In genomic region chr10:4451512-4451911, GRCh38 we compare ENCODE assay signal across 22 cellular contexts.
DNase-seq lines count a peak whose midpoint lies in the region; ATAC-seq and TF ChIP-seq lines count a peak whose summit lies in the region.
"Had no signal": no experiment of that assay in that cellular context is flagged by ENCODE, and none has a peak within 500 bp of the region (broad histone marks: within the 10 kb centered on the region; RNA-seq: fewer than 3 reads in every experiment).

No MANE protein-coding gene starts in this region.

- H3K4me2 ChIP-seq in neural cell (ENCODE audit: low read length), result peak overlapping the region; percentile 3

- TF ChIP-seq CTCF in left ventricle myocardium inferior (IDR thresholded peaks at IDR 0.05; ENCODE audit: borderline replicate concordance), result no peak
- no peak for TF ChIP-seq CTCF in right atrium auricular region (IDR thresholded peaks at IDR 0.05)
- no peak for TF ChIP-seq CTCF in neural cell (IDR thresholded peaks at IDR 0.05; ENCODE audit: poor library complexity, severe bottlenecking)

- H3K27me3 ChIP-seq in left ventricle myocardium inferior (ENCODE audit: low read depth), result no peaks in the 10 kb centered on the region
- H3K27me3 ChIP-seq in right atrium auricular region, result no peaks in the 10 kb centered on the region
- no peaks in the 10 kb centered on the region for H3K27me3 ChIP-seq in neural cell (ENCODE audit: insufficient read depth, low read depth, low read length)
- H3K27me3 ChIP-seq: adrenal gland, BLaER1, breast epithelium, tibial artery had no signal

- no peaks in the 10 kb centered on the region for H3K9me2 ChIP-seq in neural cell (ENCODE audit: insufficient read depth, low read length)

- H3K4me3 ChIP-seq in left ventricle myocardium inferior (no peak overlapping the region), right atrium auricular region (no peak overlapping the region), neural cell (ENCODE audit: low read length) (peak overlapping the region; percentile 7)
- H3K4me3 ChIP-seq: adrenal gland, BLaER1, breast epithelium, coronary artery, tibial artery had no signal

- H3K4me3 Mint-ChIP-seq in activated T-helper 17 cell treated with anti-CD3 and anti-CD28 coated beads, Interleukin-2, amount 50 U/mL, for 72 hours, result no peak overlapping the region
- H3K4me3 Mint-ChIP-seq: activated CD4-positive, alpha-beta memory T cell treated with anti-CD3 and anti-CD28 coated beads for 36 hours; neural crest cell had no signal

- no peaks in the 10 kb centered on the region for H3K9me3 Mint-ChIP-seq in activated T-helper 17 cell treated with anti-CD3 and anti-CD28 coated beads, Interleukin-2, amount 50 U/mL, for 72 hours
- H3K9me3 Mint-ChIP-seq: activated CD4-positive, alpha-beta memory T cell treated with anti-CD3 and anti-CD28 coated beads for 36 hours; neural crest cell had no signal

- H3K9ac ChIP-seq in neural cell (ENCODE audit: low read length), result peak overlapping the region; percentile 21
- H3K9ac ChIP-seq: BLaER1 had no signal

- DNase-seq in left ventricle myocardium inferior (no peak), right atrium auricular region (ENCODE audit: low spot score) (no peak), dermis blood vessel endothelial cell (peak; percentile 69), NOMO-1 treated with dmso at 0.1 percent for 144 hours (lab: John Stamatoyannopoulos, UW; ENCODE audit: unreplicated experiment) (no peak), GM03348 (ENCODE audit: low spot score) (no peak)
- DNase-seq: activated CD4-positive, alpha-beta memory T cell treated with anti-CD3 and anti-CD28 coated beads for 36 hours; activated gamma-delta T cell treated with Interleukin-2 at 50 U/mL for 16 hours; adrenal gland; COR-L47; DMS79; NCI-H2029; stimulated activated CD4-positive, alpha-beta T cell treated with anti-CD3 and anti-CD28 coated beads, Interleukin-4, amount 100 ng/mL, for 24 hours; stimulated activated naive CD4-positive, alpha-beta T cell treated with Interleukin-2 at 50 U/mL for 16 hours; SW 1271; tibial artery had no signal

- no peaks in the 10 kb centered on the region for H3K9me3 ChIP-seq in left ventricle myocardium inferior (replicated peaks)
- H3K9me3 ChIP-seq in right atrium auricular region, result no peaks in the 10 kb centered on the region
- H3K9me3 ChIP-seq in neural cell (ENCODE audit: low read length), result no peaks in the 10 kb centered on the region
- H3K9me3 ChIP-seq: adrenal gland, BLaER1, breast epithelium, tibial artery had no signal

- no peak for ATAC-seq in GM21717 (IDR thresholded peaks at IDR 0.05; ENCODE audit: unreplicated experiment)
- no peak for ATAC-seq in activated T-helper 17 cell treated with anti-CD3 and anti-CD28 coated beads, Interleukin-2, amount 50 U/mL, for 72 hours (replicated peaks)

- H3K36me3 Mint-ChIP-seq in activated T-helper 17 cell treated with anti-CD3 and anti-CD28 coated beads, Interleukin-2, amount 50 U/mL, for 72 hours (ENCODE audit: low read depth), result no peaks in the 10 kb centered on the region
- H3K36me3 Mint-ChIP-seq: activated CD4-positive, alpha-beta memory T cell treated with anti-CD3 and anti-CD28 coated beads for 36 hours had no signal

- no peaks in the 10 kb centered on the region for H4K20me1 ChIP-seq in neural cell (ENCODE audit: insufficient read depth)
- H4K20me1 ChIP-seq: BLaER1 had no signal

- no peaks in the 10 kb centered on the region for H3K36me3 ChIP-seq in left ventricle myocardium inferior
- H3K36me3 ChIP-seq in right atrium auricular region, result no peaks in the 10 kb centered on the region
- H3K36me3 ChIP-seq in neural cell (ENCODE audit: insufficient read depth, low read length), result no peaks in the 10 kb centered on the region
- H3K36me3 ChIP-seq: adrenal gland, BLaER1, breast epithelium, tibial artery had no signal

- no peaks in the 10 kb centered on the region for H3F3A ChIP-seq in neural cell (ENCODE audit: insufficient read depth, low read length, poor library complexity, severe bottlenecking)

- peaks cover 10% of the 10 kb centered on the region for H3K4me1 ChIP-seq in left ventricle myocardium inferior
- no peaks in the 10 kb centered on the region for H3K4me1 ChIP-seq in right atrium auricular region
- H3K4me1 ChIP-seq: adrenal gland, breast epithelium, tibial artery had no signal

- no peak overlapping the region for H3K27ac Mint-ChIP-seq in activated T-helper 17 cell treated with anti-CD3 and anti-CD28 coated beads, Interleukin-2, amount 50 U/mL, for 72 hours
- H3K27ac Mint-ChIP-seq: activated CD4-positive, alpha-beta memory T cell treated with anti-CD3 and anti-CD28 coated beads for 36 hours had no signal

- no peaks in the 10 kb centered on the region for H3K79me2 ChIP-seq in neural cell (replicated peaks; ENCODE audit: insufficient read depth, low read length)

- H3K27me3 Mint-ChIP-seq in activated T-helper 17 cell treated with anti-CD3 and anti-CD28 coated beads, Interleukin-2, amount 50 U/mL, for 72 hours, result no peaks in the 10 kb centered on the region
- H3K27me3 Mint-ChIP-seq: activated CD4-positive, alpha-beta memory T cell treated with anti-CD3 and anti-CD28 coated beads for 36 hours had no signal

- intact Hi-C loops in left ventricle myocardium inferior (cut with micrococcal nuclease), result no loop called here

- no peak overlapping the region for H2AFZ ChIP-seq in neural cell (ENCODE audit: low read depth, low read length)

- H3K4me1 Mint-ChIP-seq in activated T-helper 17 cell treated with anti-CD3 and anti-CD28 coated beads, Interleukin-2, amount 50 U/mL, for 72 hours, result no peaks in the 10 kb centered on the region

- peak; percentile 72 for TF ChIP-seq EP300 in neural cell (conservative IDR thresholded peaks at IDR 0.05; ENCODE audit: poor library complexity, severe bottlenecking)

- peak overlapping the region; percentile 14 for H3K27ac ChIP-seq in left ventricle myocardium inferior (replicated peaks)
- no peak overlapping the region for H3K27ac ChIP-seq in right atrium auricular region
- peak overlapping the region; percentile 77 for H3K27ac ChIP-seq in neural cell (ENCODE audit: low read length)
- H3K27ac ChIP-seq: adrenal gland, BLaER1, coronary artery, tibial artery had no signal

- no peak for TF ChIP-seq RAD21 in neural cell (conservative IDR thresholded peaks at IDR 0.05)

TF ChIP-seq in neural cell, 6 proteins besides CTCF, POLR2A, EP300 and RAD21:
- TF ChIP-seq MXI1 (conservative IDR thresholded peaks at IDR 0.05; ENCODE audit: poor library complexity, severe bottlenecking), result no peak
- TF ChIP-seq, protein P1, sequence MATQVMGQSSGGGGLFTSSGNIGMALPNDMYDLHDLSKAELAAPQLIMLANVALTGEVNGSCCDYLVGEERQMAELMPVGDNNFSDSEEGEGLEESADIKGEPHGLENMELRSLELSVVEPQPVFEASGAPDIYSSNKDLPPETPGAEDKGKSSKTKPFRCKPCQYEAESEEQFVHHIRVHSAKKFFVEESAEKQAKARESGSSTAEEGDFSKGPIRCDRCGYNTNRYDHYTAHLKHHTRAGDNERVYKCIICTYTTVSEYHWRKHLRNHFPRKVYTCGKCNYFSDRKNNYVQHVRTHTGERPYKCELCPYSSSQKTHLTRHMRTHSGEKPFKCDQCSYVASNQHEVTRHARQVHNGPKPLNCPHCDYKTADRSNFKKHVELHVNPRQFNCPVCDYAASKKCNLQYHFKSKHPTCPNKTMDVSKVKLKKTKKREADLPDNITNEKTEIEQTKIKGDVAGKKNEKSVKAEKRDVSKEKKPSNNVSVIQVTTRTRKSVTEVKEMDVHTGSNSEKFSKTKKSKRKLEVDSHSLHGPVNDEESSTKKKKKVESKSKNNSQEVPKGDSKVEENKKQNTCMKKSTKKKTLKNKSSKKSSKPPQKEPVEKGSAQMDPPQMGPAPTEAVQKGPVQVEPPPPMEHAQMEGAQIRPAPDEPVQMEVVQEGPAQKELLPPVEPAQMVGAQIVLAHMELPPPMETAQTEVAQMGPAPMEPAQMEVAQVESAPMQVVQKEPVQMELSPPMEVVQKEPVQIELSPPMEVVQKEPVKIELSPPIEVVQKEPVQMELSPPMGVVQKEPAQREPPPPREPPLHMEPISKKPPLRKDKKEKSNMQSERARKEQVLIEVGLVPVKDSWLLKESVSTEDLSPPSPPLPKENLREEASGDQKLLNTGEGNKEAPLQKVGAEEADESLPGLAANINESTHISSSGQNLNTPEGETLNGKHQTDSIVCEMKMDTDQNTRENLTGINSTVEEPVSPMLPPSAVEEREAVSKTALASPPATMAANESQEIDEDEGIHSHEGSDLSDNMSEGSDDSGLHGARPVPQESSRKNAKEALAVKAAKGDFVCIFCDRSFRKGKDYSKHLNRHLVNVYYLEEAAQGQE (IDR thresholded peaks at IDR 0.05; ENCODE audit: borderline replicate concordance), result no peak
- TF ChIP-seq TAF1 (IDR thresholded peaks at IDR 0.05; ENCODE audit: low read depth), result no peak
- TF ChIP-seq SMC3 (conservative IDR thresholded peaks at IDR 0.05; ENCODE audit: poor library complexity), result peak; percentile 26
- TF ChIP-seq EZH2 (IDR thresholded peaks at IDR 0.05; ENCODE audit: borderline replicate concordance, insufficient read depth, low read length, poor library complexity, severe bottlenecking), result no peak
- TF ChIP-seq POLR2AphosphoS5 (IDR thresholded peaks at IDR 0.05), result peak; percentile 59

Comparison
In these comparisons a context has a peak if more than half of its experiments do, and no peak if none do; other contexts are left out.
1. H3K27ac ChIP-seq: peak in left ventricle myocardium inferior (single experiment) and neural cell (single experiment); none in right atrium auricular region (0 of 2).